ENCODE assay signal across 20 cellular contexts in the genomic region with DNA sequence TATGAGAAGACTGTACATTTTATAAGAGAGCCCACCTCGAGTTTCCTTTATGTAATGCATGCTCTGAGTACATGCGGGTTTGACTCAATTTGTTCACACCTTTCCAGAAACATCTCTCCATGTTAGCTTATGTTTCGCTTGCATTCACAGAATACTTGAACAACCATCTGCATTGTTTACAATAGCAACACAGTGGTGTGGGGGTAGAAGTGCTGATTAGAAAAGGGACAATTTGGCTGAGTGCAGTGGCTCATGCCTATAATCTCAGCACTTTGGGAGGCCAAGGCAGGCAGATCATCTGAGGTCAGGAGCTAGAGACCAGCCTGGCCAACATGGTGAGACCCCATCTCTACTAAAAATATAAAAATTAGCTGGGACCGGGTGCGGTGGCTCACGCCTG.
"Had no signal": no experiment of that assay in that cellular context is flagged by ENCODE, and none has a peak within 500 bp of the region (broad histone marks: within the 10 kb centered on the region; RNA-seq: fewer than 3 reads in every experiment).

No MANE protein-coding gene starts in this region.

- H3K9me3 ChIP-seq: heart left ventricle, mucosa of descending colon, neutrophil, psoas muscle, right lobe of liver, testis, tibial nerve had no signal

- H3K27me3 ChIP-seq: heart left ventricle, neutrophil, right lobe of liver, testis, tibial nerve had no signal

- ATAC-seq: left lobe of liver; mucosa of descending colon; naive thymus-derived CD8-positive, alpha-beta T cell; psoas muscle; right lobe of liver; stimulated activated naive B cell treated with anti-CD40 and anti-IgM and Interleukin-4, amounts not matched to agents 10 μg/mL and 1 μg/mL and 100 μg/mL, for 72 hours; stimulated activated naive CD8-positive, alpha-beta T cell treated with anti-CD3 and anti-CD28 coated beads, Interleukin-15, amount 100 ng/mL, for 72 hours had no signal

- FAIRE-seq: colon had no signal

- H3K4me1 ChIP-seq: psoas muscle had no signal

- H3K36me3 ChIP-seq: neutrophil, right lobe of liver, tibial nerve had no signal

- H3K27ac ChIP-seq: heart left ventricle, neutrophil, psoas muscle, right lobe of liver, testis, tibial nerve had no signal

- DNase-seq: dermis blood vessel endothelial cell; foreskin melanocyte; heart left ventricle; hippocampal formation; kidney glomerular epithelial cell; mammary epithelial cell; mucosa of descending colon; naive thymus-derived CD8-positive, alpha-beta T cell; psoas muscle; retina; right lobe of liver; stimulated activated CD4-positive, alpha-beta T cell treated with anti-CD3 and anti-CD28 coated beads, Interleukin-1b, Interleukin-23, amount 100 ng/mL, for 48 hours; stimulated activated CD4-positive, alpha-beta T cell treated with anti-CD3 and anti-CD28 coated beads, Interleukin-4, amount 100 ng/mL, for 4 hours; stimulated activated naive B cell treated with anti-CD40 and anti-IgM and Interleukin-4, amounts not matched to agents 10 μg/mL and 1 μg/mL and 100 μg/mL, for 72 hours; stimulated activated naive CD8-positive, alpha-beta T cell treated with anti-CD3 and anti-CD28 coated beads, Interleukin-15, amount 100 ng/mL, for 72 hours; testis had no signal

- H3K4me3 ChIP-seq: heart left ventricle, mucosa of descending colon, psoas muscle, right lobe of liver, testis, tibial nerve had no signal
